Comparison of ENCODE assay signal across 18 cellular contexts in the genomic region with DNA sequence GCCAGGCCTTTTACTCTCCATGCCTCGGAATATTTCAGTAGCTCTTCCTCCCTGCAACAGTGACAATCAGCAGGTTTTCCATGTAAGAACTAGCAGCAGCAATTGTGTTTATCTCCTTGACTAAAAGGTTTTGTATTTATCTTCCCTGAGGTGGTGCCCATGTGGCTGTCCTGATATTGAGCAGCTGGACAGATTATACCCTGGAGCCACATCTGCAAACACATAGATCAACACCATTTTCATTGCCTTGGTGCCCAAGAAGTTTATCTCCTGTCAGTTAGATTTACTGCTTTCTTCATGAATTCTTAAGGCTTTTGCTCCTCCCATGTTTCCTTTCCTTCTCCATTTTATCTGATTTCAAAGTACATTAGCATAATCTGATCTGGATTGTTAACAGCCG.
A peak's percentile ranks its signal among the peaks of the same experiment; 100 is the strongest.
DNase-seq lines count a peak whose midpoint lies in the region; ATAC-seq and TF ChIP-seq lines count a peak whose summit lies in the region.
"Had no signal": no experiment of that assay in that cellular context is flagged by ENCODE, and none has a peak within 500 bp of the region (broad histone marks: within the 10 kb centered on the region; RNA-seq: fewer than 3 reads in every experiment).

No MANE protein-coding gene starts in this region.

- H3K36me3 ChIP-seq in A673 (ENCODE audit: insufficient read depth, low read length, poor library complexity, severe bottlenecking): no peaks in the 10 kb centered on the region
- H3K36me3 ChIP-seq in SK-N-SH (replicated peaks in 1 of 2; ENCODE audit: control insufficient read depth in 1 of 2, insufficient read depth in 2 of 2, low read length in 1 of 2): no peaks in the 10 kb centered on the region
- no peaks in the 10 kb centered on the region for H3K36me3 ChIP-seq in mesendoderm (ENCODE audit: control insufficient read depth, insufficient read depth, low read length)
- H3K36me3 ChIP-seq: HAP-1 had no signal

- DNase-seq in A673 (ENCODE audit: low spot score): peak; percentile 16
- DNase-seq in NCI-H146 treated with DMSO at 0.1 percent for 48 hours (lab: John Stamatoyannopoulos, UW; ENCODE audit: unreplicated experiment): peak; percentile 15
- peak; percentile 40 for DNase-seq in SK-N-SH
- DNase-seq in mesendoderm: peak; percentile 83
- DNase-seq in DMS114 treated with DMSO at 0.1 percent for 48 hours (lab: John Stamatoyannopoulos, UW; ENCODE audit: unreplicated experiment): no peak
- DNase-seq in NCI-H1105 (lab: John Stamatoyannopoulos, UW): no peak
- DNase-seq: CD4-positive, CD25-positive, alpha-beta regulatory T cell; DMS79; GM23248; Karpas-422; NCI-H187 treated with DMSO at 0.1 percent for 48 hours; NCI-H2107; NCI-H774; Right ventricle myocardium superior; T-helper 2 cell had no signal

- no peak overlapping the region for H3K4me3 ChIP-seq in A673 (ENCODE audit: low read depth, low read length, poor library complexity, severe bottlenecking)
- no peak overlapping the region for H3K4me3 ChIP-seq in SK-N-SH (ENCODE audit: low read depth in 2 of 2, low read length in 1 of 2)
- no peak overlapping the region for H3K4me3 ChIP-seq in mesendoderm (ENCODE audit: low read length)
- H3K4me3 ChIP-seq: GM23248, HAP-1 had no signal

- H3K79me1 ChIP-seq in mesendoderm (ENCODE audit: low read length): no peaks in the 10 kb centered on the region

- H2BK5ac ChIP-seq in mesendoderm (ENCODE audit: low read length): no peak overlapping the region

- H2BK15ac ChIP-seq in mesendoderm (replicated peaks; ENCODE audit: low read depth): no peak overlapping the region

- no peak for ATAC-seq in HG02763 (IDR thresholded peaks at IDR 0.05; ENCODE audit: unreplicated experiment)
- no peak for ATAC-seq in GM19397 (IDR thresholded peaks at IDR 0.05; ENCODE audit: unreplicated experiment)

- no peaks in the 10 kb centered on the region for H3F3A ChIP-seq in SK-N-SH (replicated peaks; ENCODE audit: insufficient read depth)

- no peak overlapping the region for H4K8ac ChIP-seq in mesendoderm (ENCODE audit: low read depth, low read length)

- H3K27me3 ChIP-seq in A673 (replicated peaks; ENCODE audit: insufficient read depth, low read depth, low read length, poor library complexity) (no peaks in the 10 kb centered on the region), SK-N-SH (ENCODE audit: insufficient read depth) (no peaks in the 10 kb centered on the region), mesendoderm (ENCODE audit: insufficient read depth, low read length, poor library complexity) (no peaks in the 10 kb centered on the region)

- intact Hi-C loops in A673 (cut with micrococcal nuclease; ENCODE audit: unreplicated experiment): no loop called here

- H3K56ac ChIP-seq in mesendoderm (ENCODE audit: low read length): no peak overlapping the region

- H3K4me2 ChIP-seq in SK-N-SH (no peak overlapping the region), mesendoderm (ENCODE audit: low read length) (no peak overlapping the region)

- BruUV-seq in A673 (replicated peaks; lab: Mats Ljungman, UMichigan): no TSS peak

- no peaks in the 10 kb centered on the region for H3K9me3 ChIP-seq in A673 (ENCODE audit: low read depth, low read length, poor library complexity, severe bottlenecking)
- no peaks in the 10 kb centered on the region for H3K9me3 ChIP-seq in SK-N-SH
- H3K9me3 ChIP-seq: HAP-1 had no signal

- TF ChIP-seq EP300 in SK-N-SH (IDR thresholded peaks at IDR 0.05; ENCODE audit: borderline replicate concordance in 1 of 2, low read depth in 1 of 2, low read length in 1 of 2): peak in 1 of 2 experiments; percentile 95; a peak in 2 of 4 replicates

- no peak for TF ChIP-seq RAD21 in SK-N-SH (IDR thresholded peaks at IDR 0.05; ENCODE audit: low read length)

- no peak overlapping the region for H3K23ac ChIP-seq in mesendoderm (ENCODE audit: low read length)

- H3K18ac ChIP-seq in mesendoderm (ENCODE audit: low read length): no peak overlapping the region

- 23% methylated on average over 2 of the region's 2 CpGs for WGBS in SK-N-SH (ENCODE audit: low lambda C conversion rate)
- no CpG with 5 or more reads among the region's 2 CpGs for WGBS in mesendoderm (ENCODE audit: extremely low coverage, insufficient coverage, low lambda C conversion rate)

- H3K9me2 ChIP-seq in SK-N-SH: no peaks in the 10 kb centered on the region

- no peak overlapping the region for H2BK120ac ChIP-seq in mesendoderm (ENCODE audit: low read depth, low read length)

- no peaks in the 10 kb centered on the region for H3K4me1 ChIP-seq in A673 (ENCODE audit: insufficient read depth, low read length, poor library complexity, severe bottlenecking)
- peaks cover 0 to 9% of the 10 kb centered on the region in 2 experiments; a peak in 3 of 4 replicates for H3K4me1 ChIP-seq in SK-N-SH (ENCODE audit: control insufficient read depth in 1 of 2, insufficient read depth in 2 of 2, low read depth in 1 of 2, low read length in 1 of 2)
- H3K4me1 ChIP-seq in mesendoderm (ENCODE audit: control insufficient read depth, low read depth, low read length): peaks cover 2% of the 10 kb centered on the region
- H3K4me1 ChIP-seq: HAP-1 had no signal

- H3K79me2 ChIP-seq in SK-N-SH (ENCODE audit: insufficient read depth) (no peaks in the 10 kb centered on the region), mesendoderm (ENCODE audit: control insufficient read depth, insufficient read depth, low read length) (no peaks in the 10 kb centered on the region)

- H3K27ac ChIP-seq in A673 (ENCODE audit: low read depth, low read length, poor library complexity, severe bottlenecking): no peak overlapping the region
- no peak overlapping the region for H3K27ac ChIP-seq in SK-N-SH (ENCODE audit: low read depth in 2 of 2, low read length in 1 of 2)
- H3K27ac ChIP-seq in mesendoderm (ENCODE audit: low read depth, low read length): no peak overlapping the region
- H3K27ac ChIP-seq: GM23248 had no signal

- H3K9ac ChIP-seq in SK-N-SH (no peak overlapping the region), mesendoderm (ENCODE audit: low read length) (no peak overlapping the region)
- H3K9ac ChIP-seq: GM23248 had no signal

- POLR2A ChIA-PET in A673 (lab: Charles Lee; ENCODE audit: low non-redundant PET) (no interaction called here), SK-N-SH (lab: Yijun Ruan, JAX) (interaction anchor here (0.6 kb wide), 1 partner anchor 218 kb away, joined by 3 read pairs; no protein-coding TSS in a partner anchor)

- no peaks in the 10 kb centered on the region for H4K20me1 ChIP-seq in SK-N-SH (ENCODE audit: insufficient read depth)

- H2AFZ ChIP-seq in SK-N-SH (ENCODE audit: low read depth): peak overlapping the region; percentile 14; the same call in 1 of the 2 replicates
- H2AFZ ChIP-seq: GM23248 had no signal

- H2AK5ac ChIP-seq in mesendoderm (ENCODE audit: low read length): no peak overlapping the region

- TF ChIP-seq CTCF in A673 (conservative IDR thresholded peaks at IDR 0.05; ENCODE audit: low read depth, low read length): no peak
- TF ChIP-seq CTCF in SK-N-SH (IDR thresholded peaks at IDR 0.05): no peak

- H3K4ac ChIP-seq in mesendoderm (ENCODE audit: low read depth, low read length): no peak overlapping the region

- no peak overlapping the region for H4K5ac ChIP-seq in mesendoderm (ENCODE audit: low read length)

- CTCF ChIA-PET in A673 (lab: Charles Lee) (no interaction called here), SK-N-SH (lab: Yijun Ruan, JAX) (no interaction called here)

TF ChIP-seq in SK-N-SH, 30 proteins besides CTCF, POLR2A, EP300 and RAD21 (continues in another document):
- TF ChIP-seq USF2 (IDR thresholded peaks at IDR 0.05; ENCODE audit: borderline replicate concordance, low read depth, low read length) (no peak), SMC3 (IDR thresholded peaks at IDR 0.05; ENCODE audit: low read depth, low read length) (no peak; the same call in 1 of the 2 replicates), TEAD4 (IDR thresholded peaks at IDR 0.05; ENCODE audit: borderline replicate concordance, insufficient read depth) (no peak), TAF1 (IDR thresholded peaks at IDR 0.05; ENCODE audit: borderline replicate concordance, low read depth, low read length) (no peak), ELF1 (IDR thresholded peaks at IDR 0.05) (no peak), NRF1 (IDR thresholded peaks at IDR 0.05; ENCODE audit: low read depth, low read length) (no peak), NFIC (IDR thresholded peaks at IDR 0.05; ENCODE audit: borderline replicate concordance) (no peak), RFX5 (IDR thresholded peaks at IDR 0.05; ENCODE audit: low read length) (no peak), SIN3A (IDR thresholded peaks at IDR 0.05; ENCODE audit: borderline replicate concordance, low read depth, low read length) (no peak), TCF12 (IDR thresholded peaks at IDR 0.05) (peak; percentile 56), FOXM1 (IDR thresholded peaks at IDR 0.05; ENCODE audit: low read depth) (no peak), GATA2 (CRISPR knock-in tag; IDR thresholded peaks at IDR 0.05) (peak; percentile 87), POLR2AphosphoS5 (IDR thresholded peaks at IDR 0.05; ENCODE audit: low read depth, low read length) (no peak)
- TF ChIP-seq, protein P1, sequence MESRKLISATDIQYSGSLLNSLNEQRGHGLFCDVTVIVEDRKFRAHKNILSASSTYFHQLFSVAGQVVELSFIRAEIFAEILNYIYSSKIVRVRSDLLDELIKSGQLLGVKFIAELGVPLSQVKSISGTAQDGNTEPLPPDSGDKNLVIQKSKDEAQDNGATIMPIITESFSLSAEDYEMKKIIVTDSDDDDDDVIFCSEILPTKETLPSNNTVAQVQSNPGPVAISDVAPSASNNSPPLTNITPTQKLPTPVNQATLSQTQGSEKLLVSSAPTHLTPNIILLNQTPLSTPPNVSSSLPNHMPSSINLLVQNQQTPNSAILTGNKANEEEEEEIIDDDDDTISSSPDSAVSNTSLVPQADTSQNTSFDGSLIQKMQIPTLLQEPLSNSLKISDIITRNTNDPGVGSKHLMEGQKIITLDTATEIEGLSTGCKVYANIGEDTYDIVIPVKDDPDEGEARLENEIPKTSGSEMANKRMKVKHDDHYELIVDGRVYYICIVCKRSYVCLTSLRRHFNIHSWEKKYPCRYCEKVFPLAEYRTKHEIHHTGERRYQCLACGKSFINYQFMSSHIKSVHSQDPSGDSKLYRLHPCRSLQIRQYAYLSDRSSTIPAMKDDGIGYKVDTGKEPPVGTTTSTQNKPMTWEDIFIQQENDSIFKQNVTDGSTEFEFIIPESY (IDR thresholded peaks at IDR 0.05; ENCODE audit: borderline replicate concordance, low read depth): no peak
- TF ChIP-seq, protein P2, sequence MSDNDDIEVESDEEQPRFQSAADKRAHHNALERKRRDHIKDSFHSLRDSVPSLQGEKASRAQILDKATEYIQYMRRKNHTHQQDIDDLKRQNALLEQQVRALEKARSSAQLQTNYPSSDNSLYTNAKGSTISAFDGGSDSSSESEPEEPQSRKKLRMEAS (IDR thresholded peaks at IDR 0.05; ENCODE audit: low read depth): no peak

Comparison
In these comparisons a context has a peak if more than half of its experiments do, and no peak if none do; other contexts are left out.
1. DNase-seq: peak in A673 (single experiment), NCI-H146 treated with DMSO at 0.1 percent for 48 hours (single experiment), SK-N-SH (single experiment) and mesendoderm (single experiment); none in DMS114 treated with DMSO at 0.1 percent for 48 hours (single experiment) and NCI-H1105 (single experiment).